24 cellular contexts compared by ENCODE assay signal in genomic region chr12:27981874-27982273, GRCh38. TPM values are rescaled to one million over a fixed set of nuclear protein-coding genes. Genes with fewer than 3 reads are reported as not detected.
DNase-seq lines count a peak whose midpoint lies in the region; ATAC-seq lines count a peak whose summit lies in the region.
"Had no signal": no experiment of that assay in that cellular context is flagged by ENCODE, and none has a peak within 500 bp of the region (broad histone marks: within the 10 kb centered on the region; RNA-seq: fewer than 3 reads in every experiment).

No MANE protein-coding gene starts in this region.

- H3K27me3 Mint-ChIP-seq in activated CD4-positive, alpha-beta T cell treated with anti-CD3 and anti-CD28 coated beads, Interleukin-2, amount 10 ng/mL, durations not matched to agents 24 days and 14 days, result peaks cover 29% of the 10 kb centered on the region

- H3K4me3 ChIP-seq in adipocyte (ENCODE audit: low read length), result no peak overlapping the region
- H3K4me3 ChIP-seq: neural progenitor cell, SK-N-MC, tibial artery had no signal

- H3K36me3 Mint-ChIP-seq in activated CD4-positive, alpha-beta T cell treated with anti-CD3 and anti-CD28 coated beads, Interleukin-2, amount 10 ng/mL, durations not matched to agents 24 days and 14 days (ENCODE audit: low read depth), result no peaks in the 10 kb centered on the region
- H3K36me3 Mint-ChIP-seq: neural progenitor cell had no signal

- H3K36me3 ChIP-seq in adipocyte (ENCODE audit: control insufficient read depth, insufficient read depth, low read length, severe bottlenecking), result no peaks in the 10 kb centered on the region
- H3K36me3 ChIP-seq: neural progenitor cell, tibial artery had no signal

- H3K9ac ChIP-seq in adipocyte (ENCODE audit: low read length), result no peak overlapping the region
- H3K9ac ChIP-seq: neural progenitor cell had no signal

- peaks cover 4% of the 10 kb centered on the region for H3K4me1 ChIP-seq in adipocyte (ENCODE audit: control insufficient read depth, insufficient read depth, low read length)
- H3K4me1 ChIP-seq: neural progenitor cell, tibial artery had no signal

- DNase-seq in COLO829 (ENCODE audit: low spot score), result peak; percentile 40
- DNase-seq in LHCN-M2 (ENCODE audit: low read depth), result peak; percentile 77
- peak; percentile 32 for DNase-seq in adipocyte (ENCODE audit: low read depth)
- peak; percentile 32 for DNase-seq in iris pigment epithelial cell (ENCODE audit: low read depth)
- DNase-seq in activated CD4-positive, alpha-beta T cell treated with anti-CD3 and anti-CD28 coated beads, Interleukin-2, amount 10 ng/mL, durations not matched to agents 24 days and 14 days, result no peak
- DNase-seq in H4 (ENCODE audit: low spot score), result no peak
- DNase-seq: activated CD4-positive, alpha-beta T cell treated with anti-CD3 and anti-CD28 coated beads for 36 hours; activated gamma-delta T cell; amniotic stem cell; cerebellar nuclear complex; DMS153; effector memory CD4-positive, alpha-beta T cell; H7; Kasumi-1; left colon; NCI-H526 treated with DMSO at 0.1 percent for 48 hours; retina; stimulated activated naive CD4-positive, alpha-beta T cell treated with Interleukin-2 at 50 U/mL for 16 hours; tibial artery had no signal

- no peaks in the 10 kb centered on the region for H3K9me3 ChIP-seq in adipocyte (ENCODE audit: control insufficient read depth, low read length)
- H3K9me3 ChIP-seq: tibial artery had no signal

- no peaks in the 10 kb centered on the region for H3K4me1 Mint-ChIP-seq in activated CD4-positive, alpha-beta T cell treated with anti-CD3 and anti-CD28 coated beads, Interleukin-2, amount 10 ng/mL, durations not matched to agents 24 days and 14 days
- H3K4me1 Mint-ChIP-seq: activated CD4-positive, alpha-beta T cell treated with anti-CD3 and anti-CD28 coated beads for 36 hours; neural progenitor cell had no signal

- H3K4me3 Mint-ChIP-seq in activated CD4-positive, alpha-beta T cell treated with anti-CD3 and anti-CD28 coated beads, Interleukin-2, amount 10 ng/mL, durations not matched to agents 24 days and 14 days, result no peak overlapping the region
- H3K4me3 Mint-ChIP-seq: activated CD4-positive, alpha-beta T cell treated with anti-CD3 and anti-CD28 coated beads for 36 hours; neural progenitor cell had no signal

- intact Hi-C loops in activated CD4-positive, alpha-beta T cell treated with anti-CD3 and anti-CD28 coated beads, Interleukin-2, amount 10 ng/mL, durations not matched to agents 24 days and 14 days (cut with micrococcal nuclease), result no loop called here

- H3K9me3 Mint-ChIP-seq in activated CD4-positive, alpha-beta T cell treated with anti-CD3 and anti-CD28 coated beads, Interleukin-2, amount 10 ng/mL, durations not matched to agents 24 days and 14 days, result no peaks in the 10 kb centered on the region
- H3K9me3 Mint-ChIP-seq: neural progenitor cell had no signal

- ATAC-seq in HG03354 (IDR thresholded peaks at IDR 0.05; ENCODE audit: poor library complexity, severe bottlenecking, unreplicated experiment) (no peak), GM19328 (IDR thresholded peaks at IDR 0.05; ENCODE audit: unreplicated experiment) (no peak)
- ATAC-seq: activated CD4-positive, alpha-beta T cell treated with anti-CD3 and anti-CD28 coated beads for 36 hours; left colon had no signal

- H3K27me3 ChIP-seq in adipocyte (replicated peaks; ENCODE audit: control insufficient read depth, insufficient read depth, low read length), result no peaks in the 10 kb centered on the region
- H3K27me3 ChIP-seq: tibial artery had no signal

- H3K27ac Mint-ChIP-seq in activated CD4-positive, alpha-beta T cell treated with anti-CD3 and anti-CD28 coated beads, Interleukin-2, amount 10 ng/mL, durations not matched to agents 24 days and 14 days, result no peak overlapping the region
- H3K27ac Mint-ChIP-seq: activated CD4-positive, alpha-beta T cell treated with anti-CD3 and anti-CD28 coated beads for 36 hours; neural progenitor cell had no signal

RNA-seq across cellular contexts. Expression of gene PTHLH, which starts 9.3 kb away (rescaled TPM):
- 0.51 and 0.63 TPM in 2 replicates for total RNA-seq in LHCN-M2 (2014; rRNA removed)
- polyA plus RNA-seq in LHCN-M2 (2012), result 0.09 TPM
- total RNA-seq in activated CD4-positive, alpha-beta T cell treated with anti-CD3 and anti-CD28 coated beads, Interleukin-2, amount 10 ng/mL, durations not matched to agents 24 days and 14 days, result not detected in 2 replicates
- total RNA-seq in H4 (2014; rRNA removed; shearing (Covaris generic)), result 1.1 and 2.0 TPM in 2 replicates
- total RNA-seq: activated CD4-positive, alpha-beta T cell treated with anti-CD3 and anti-CD28 coated beads for 36 hours; left colon; mononuclear cell had no signal

Comparison
In these comparisons a context has a peak if more than half of its experiments do, and no peak if none do; other contexts are left out.
1. DNase-seq: peak in COLO829 (single experiment), LHCN-M2 (single experiment), adipocyte (single experiment) and iris pigment epithelial cell (single experiment); none in activated CD4-positive, alpha-beta T cell treated with anti-CD3 and anti-CD28 coated beads, Interleukin-2, amount 10 ng/mL, durations not matched to agents 24 days and 14 days (single experiment) and H4 (single experiment).